ENCODE assay signal across 14 cellular contexts in the genomic region with DNA sequence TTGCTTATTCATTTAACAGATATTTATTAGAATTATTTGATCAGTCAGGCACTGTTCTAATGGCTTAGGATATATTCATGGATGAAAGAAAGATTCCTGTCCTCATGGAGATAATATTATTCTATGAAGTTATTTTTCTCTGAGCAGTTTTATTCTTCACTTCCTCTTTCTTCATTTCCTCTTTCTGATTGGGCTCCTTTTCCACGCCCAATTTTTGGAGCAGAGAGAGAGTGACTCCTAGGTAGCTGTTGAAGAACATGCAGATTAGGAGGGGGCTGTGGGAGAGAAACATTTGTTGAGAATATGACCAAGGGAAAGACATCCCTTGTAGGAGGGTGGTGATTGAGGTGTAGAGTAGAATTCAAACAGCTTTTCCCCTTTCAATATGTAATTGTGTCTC. TPM values are rescaled to one million over a fixed set of nuclear protein-coding genes. Genes with fewer than 3 reads are reported as not detected.
A peak's percentile ranks its signal among the peaks of the same experiment; 100 is the strongest.
DNase-seq lines count a peak whose midpoint lies in the region; ATAC-seq and TF ChIP-seq lines count a peak whose summit lies in the region.
"Had no signal": no experiment of that assay in that cellular context is flagged by ENCODE, and none has a peak within 500 bp of the region (broad histone marks: within the 10 kb centered on the region; RNA-seq: fewer than 3 reads in every experiment).

No MANE protein-coding gene starts in this region.

- no peaks in the 10 kb centered on the region; the same call in 1 of the 2 replicates for H3K27me3 Mint-ChIP-seq in WTC11 (ENCODE audit: low read depth)

- no peaks in the 10 kb centered on the region for H3K36me3 Mint-ChIP-seq in WTC11
- H3K36me3 Mint-ChIP-seq: CD8-positive, alpha-beta T cell; natural killer cell treated with Interleukin-12 subunit alpha and Interleukin-12 subunit beta and Interleukin-15 and Interleukin-18, amount 100 ng/mL, for 72 hours had no signal

- DNase-seq in OCI-M1 (lab: John Stamatoyannopoulos, UW): peak; percentile 91
- DNase-seq in activated CD4-positive, alpha-beta T cell treated with anti-CD3 and anti-CD28 coated beads for 1 hour: no peak
- no peak for DNase-seq in A673 (ENCODE audit: low spot score)
- no peak for DNase-seq in WTC11 (ENCODE audit: low spot score)
- DNase-seq: CD8-positive, alpha-beta T cell; cerebellar nuclear complex; testis had no signal

- H3K9me3 ChIP-seq in parathyroid adenoma (ENCODE audit: control insufficient read depth, low read length) (no peaks in the 10 kb centered on the region), A673 (ENCODE audit: low read depth, low read length, poor library complexity, severe bottlenecking) (no peaks in the 10 kb centered on the region)
- H3K9me3 ChIP-seq: testis had no signal

- ATAC-seq in GM18907 (IDR thresholded peaks at IDR 0.05; ENCODE audit: unreplicated experiment) (peak; percentile 64), HG03342 (IDR thresholded peaks at IDR 0.05; ENCODE audit: unreplicated experiment) (peak; percentile 80), WTC11 (no peak), GM21381 (IDR thresholded peaks at IDR 0.05; ENCODE audit: unreplicated experiment) (no peak)
- ATAC-seq: CD8-positive, alpha-beta T cell; HCT116; left lobe of liver; natural killer cell treated with Interleukin-12 subunit alpha and Interleukin-12 subunit beta and Interleukin-15 and Interleukin-18, amount 100 ng/mL, for 72 hours had no signal

- BruUV-seq in A673 (replicated peaks; lab: Mats Ljungman, UMichigan): no TSS peak

- TF ChIP-seq CTCF in parathyroid adenoma (IDR thresholded peaks at IDR 0.05) (no peak), A673 (conservative IDR thresholded peaks at IDR 0.05; ENCODE audit: low read depth, low read length) (no peak), WTC11 (IDR thresholded peaks at IDR 0.05) (no peak)

- H3K4me2 ChIP-seq in parathyroid adenoma (ENCODE audit: low read length): peak overlapping the region; percentile 7

- peak overlapping the region; percentile 34 for H3K27ac ChIP-seq in parathyroid adenoma
- H3K27ac ChIP-seq in A673 (ENCODE audit: low read depth, low read length, poor library complexity, severe bottlenecking): no peak overlapping the region
- H3K27ac ChIP-seq: testis had no signal

- CTCF ChIA-PET in A673 (lab: Charles Lee): no interaction called here
- CTCF ChIA-PET in WTC11 (lab: Charles Lee): no interaction called here

- H3K4me3 Mint-ChIP-seq in WTC11: no peak overlapping the region
- H3K4me3 Mint-ChIP-seq: CD8-positive, alpha-beta T cell; natural killer cell treated with Interleukin-12 subunit alpha and Interleukin-12 subunit beta and Interleukin-15 and Interleukin-18, amount 100 ng/mL, for 72 hours had no signal

- H3K9me3 Mint-ChIP-seq in WTC11: no peaks in the 10 kb centered on the region
- H3K9me3 Mint-ChIP-seq: CD8-positive, alpha-beta T cell; natural killer cell treated with Interleukin-12 subunit alpha and Interleukin-12 subunit beta and Interleukin-15 and Interleukin-18, amount 100 ng/mL, for 72 hours had no signal

- peak overlapping the region; percentile 72 for H2AFZ ChIP-seq in parathyroid adenoma

- POLR2A ChIA-PET in A673 (lab: Charles Lee; ENCODE audit: low non-redundant PET) (no interaction called here), WTC11 (lab: Charles Lee) (interaction anchor here (1.1 kb wide), 1 partner anchor 12 kb away, joined by 4 read pairs; no protein-coding TSS in a partner anchor)

- intact Hi-C loops in A673 (cut with micrococcal nuclease; ENCODE audit: unreplicated experiment): no loop called here

- H3K4me1 ChIP-seq in parathyroid adenoma (peaks cover 3% of the 10 kb centered on the region), A673 (ENCODE audit: insufficient read depth, low read length, poor library complexity, severe bottlenecking) (no peaks in the 10 kb centered on the region)

- no peaks in the 10 kb centered on the region for H3K27me3 ChIP-seq in parathyroid adenoma (ENCODE audit: control insufficient read depth, insufficient read depth, low read length)
- H3K27me3 ChIP-seq in A673 (replicated peaks; ENCODE audit: insufficient read depth, low read depth, low read length, poor library complexity): peaks cover 12% of the 10 kb centered on the region
- H3K27me3 ChIP-seq: testis had no signal

- H3K9ac ChIP-seq in parathyroid adenoma: no peak overlapping the region

- H3K36me3 ChIP-seq in parathyroid adenoma (ENCODE audit: control insufficient read depth, insufficient read depth, low read length) (no peaks in the 10 kb centered on the region), A673 (ENCODE audit: insufficient read depth, low read length, poor library complexity, severe bottlenecking) (no peaks in the 10 kb centered on the region)

- no peak overlapping the region for H3K27ac Mint-ChIP-seq in WTC11
- H3K27ac Mint-ChIP-seq: CD8-positive, alpha-beta T cell; natural killer cell treated with Interleukin-12 subunit alpha and Interleukin-12 subunit beta and Interleukin-15 and Interleukin-18, amount 100 ng/mL, for 72 hours had no signal

- H3K4me1 Mint-ChIP-seq in WTC11: peaks cover 1% of the 10 kb centered on the region

- no peak overlapping the region for H3K4me3 ChIP-seq in parathyroid adenoma (ENCODE audit: low read depth, low read length)
- H3K4me3 ChIP-seq in A673 (ENCODE audit: low read depth, low read length, poor library complexity, severe bottlenecking): no peak overlapping the region
- H3K4me3 ChIP-seq: testis had no signal

- H3K79me2 ChIP-seq in parathyroid adenoma: no peaks in the 10 kb centered on the region

TF ChIP-seq in WTC11, 78 proteins besides CTCF, POLR2A, EP300 and RAD21:
- TF ChIP-seq ZNF232 (CRISPR knock-in tag; IDR thresholded peaks at IDR 0.05) (no peak), ZNF671 (CRISPR knock-in tag; IDR thresholded peaks at IDR 0.05) (no peak), CREM (CRISPR knock-in tag; IDR thresholded peaks at IDR 0.05) (no peak), ZNF396 (CRISPR knock-in tag; IDR thresholded peaks at IDR 0.05; ENCODE audit: borderline replicate concordance) (no peak), KAT7 (CRISPR knock-in tag; IDR thresholded peaks at IDR 0.05; ENCODE audit: borderline replicate concordance) (no peak)
- TF ChIP-seq, protein P1, sequence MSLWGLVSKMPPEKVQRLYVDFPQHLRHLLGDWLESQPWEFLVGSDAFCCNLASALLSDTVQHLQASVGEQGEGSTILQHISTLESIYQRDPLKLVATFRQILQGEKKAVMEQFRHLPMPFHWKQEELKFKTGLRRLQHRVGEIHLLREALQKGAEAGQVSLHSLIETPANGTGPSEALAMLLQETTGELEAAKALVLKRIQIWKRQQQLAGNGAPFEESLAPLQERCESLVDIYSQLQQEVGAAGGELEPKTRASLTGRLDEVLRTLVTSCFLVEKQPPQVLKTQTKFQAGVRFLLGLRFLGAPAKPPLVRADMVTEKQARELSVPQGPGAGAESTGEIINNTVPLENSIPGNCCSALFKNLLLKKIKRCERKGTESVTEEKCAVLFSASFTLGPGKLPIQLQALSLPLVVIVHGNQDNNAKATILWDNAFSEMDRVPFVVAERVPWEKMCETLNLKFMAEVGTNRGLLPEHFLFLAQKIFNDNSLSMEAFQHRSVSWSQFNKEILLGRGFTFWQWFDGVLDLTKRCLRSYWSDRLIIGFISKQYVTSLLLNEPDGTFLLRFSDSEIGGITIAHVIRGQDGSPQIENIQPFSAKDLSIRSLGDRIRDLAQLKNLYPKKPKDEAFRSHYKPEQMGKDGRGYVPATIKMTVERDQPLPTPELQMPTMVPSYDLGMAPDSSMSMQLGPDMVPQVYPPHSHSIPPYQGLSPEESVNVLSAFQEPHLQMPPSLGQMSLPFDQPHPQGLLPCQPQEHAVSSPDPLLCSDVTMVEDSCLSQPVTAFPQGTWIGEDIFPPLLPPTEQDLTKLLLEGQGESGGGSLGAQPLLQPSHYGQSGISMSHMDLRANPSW (CRISPR knock-in tag; conservative IDR thresholded peaks at IDR 0.05; ENCODE audit: low read depth): no peak

RNA-seq across cellular contexts. Expression of a gene that starts 6.0 kb away (rescaled TPM):
- total RNA-seq in A673 (2021): 29.1 and 29.4 TPM in 2 replicates
- total RNA-seq in WTC11 (2021): 36.6 to 41.4 TPM (median 38.6 TPM) in 3 replicates

Comparison
In these comparisons a context has a peak if more than half of its experiments do, and no peak if none do; other contexts are left out.
1. ATAC-seq: peak in GM18907 (single experiment) and HG03342 (single experiment); none in WTC11 (single experiment) and GM21381 (single experiment).